ENCODE assay signal across 1 cellular context in the genomic region with DNA sequence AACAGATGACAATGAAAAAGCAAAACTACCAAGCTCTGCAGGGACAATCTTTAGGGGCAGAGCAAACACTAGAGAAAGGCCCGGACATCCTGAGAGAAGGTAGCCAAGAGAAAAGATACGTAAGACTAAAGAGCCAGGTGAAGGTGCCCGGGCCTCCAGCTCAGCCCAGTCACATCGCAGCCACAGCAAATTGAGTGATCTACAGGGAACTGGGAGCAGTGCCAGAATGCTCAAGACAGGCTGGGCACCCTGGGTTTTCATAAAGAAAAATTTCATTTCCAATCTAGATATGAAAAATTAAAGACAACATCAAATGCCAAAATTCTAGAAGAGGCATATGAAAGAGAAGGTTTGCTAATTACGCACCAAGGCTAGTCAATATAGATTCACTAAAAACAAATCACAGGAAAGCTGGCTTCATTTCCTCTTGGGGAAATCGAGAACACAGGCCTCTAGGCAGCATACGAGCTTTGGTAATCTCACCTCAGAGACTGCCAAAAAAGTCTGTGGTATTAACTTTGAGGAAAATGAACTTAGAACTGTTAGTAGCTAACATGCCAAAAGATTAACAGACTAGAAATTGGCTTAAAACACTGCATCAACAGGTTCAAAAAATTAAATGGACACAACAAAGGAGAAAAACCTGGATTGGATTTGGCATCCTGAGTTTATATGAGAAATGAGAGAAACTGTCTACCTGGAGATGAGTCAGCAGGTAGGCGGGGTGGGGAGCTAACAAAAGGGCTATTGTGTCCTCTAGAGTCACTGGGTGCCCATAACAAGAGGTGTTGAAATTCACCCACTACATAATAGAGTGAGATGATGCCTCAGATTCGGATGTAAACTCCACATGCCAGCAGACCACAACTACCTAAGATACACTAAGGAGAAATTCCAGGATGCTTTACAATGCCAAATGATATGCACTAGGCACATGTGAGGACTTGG.
TF ChIP-seq lines count a peak whose summit lies in the region.

No MANE protein-coding gene starts in this region.

TF ChIP-seq in WTC11, 78 proteins besides CTCF, POLR2A, EP300 and RAD21 (continued from another document):
- TF ChIP-seq, protein P1, sequence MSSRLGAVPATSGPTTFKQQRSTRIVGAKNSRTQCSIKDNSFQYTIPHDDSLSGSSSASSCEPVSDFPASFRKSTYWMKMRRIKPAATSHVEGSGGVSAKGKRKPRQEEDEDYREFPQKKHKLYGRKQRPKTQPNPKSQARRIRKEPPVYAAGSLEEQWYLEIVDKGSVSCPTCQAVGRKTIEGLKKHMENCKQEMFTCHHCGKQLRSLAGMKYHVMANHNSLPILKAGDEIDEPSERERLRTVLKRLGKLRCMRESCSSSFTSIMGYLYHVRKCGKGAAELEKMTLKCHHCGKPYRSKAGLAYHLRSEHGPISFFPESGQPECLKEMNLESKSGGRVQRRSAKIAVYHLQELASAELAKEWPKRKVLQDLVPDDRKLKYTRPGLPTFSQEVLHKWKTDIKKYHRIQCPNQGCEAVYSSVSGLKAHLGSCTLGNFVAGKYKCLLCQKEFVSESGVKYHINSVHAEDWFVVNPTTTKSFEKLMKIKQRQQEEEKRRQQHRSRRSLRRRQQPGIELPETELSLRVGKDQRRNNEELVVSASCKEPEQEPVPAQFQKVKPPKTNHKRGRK (CRISPR knock-in tag; IDR thresholded peaks at IDR 0.05; ENCODE audit: borderline replicate concordance), result no peak
- TF ChIP-seq SOX15 (CRISPR knock-in tag; IDR thresholded peaks at IDR 0.05), result no peak
- no peak for TF ChIP-seq CREB1 (CRISPR knock-in tag; IDR thresholded peaks at IDR 0.05)
- TF ChIP-seq, protein P2, sequence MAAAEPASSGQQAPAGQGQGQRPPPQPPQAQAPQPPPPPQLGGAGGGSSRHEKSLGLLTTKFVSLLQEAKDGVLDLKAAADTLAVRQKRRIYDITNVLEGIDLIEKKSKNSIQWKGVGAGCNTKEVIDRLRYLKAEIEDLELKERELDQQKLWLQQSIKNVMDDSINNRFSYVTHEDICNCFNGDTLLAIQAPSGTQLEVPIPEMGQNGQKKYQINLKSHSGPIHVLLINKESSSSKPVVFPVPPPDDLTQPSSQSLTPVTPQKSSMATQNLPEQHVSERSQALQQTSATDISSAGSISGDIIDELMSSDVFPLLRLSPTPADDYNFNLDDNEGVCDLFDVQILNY (CRISPR knock-in tag; IDR thresholded peaks at IDR 0.05), result no peak
- no peak for TF ChIP-seq TP53 (CRISPR knock-in tag; IDR thresholded peaks at IDR 0.05)
- TF ChIP-seq, protein P3, sequence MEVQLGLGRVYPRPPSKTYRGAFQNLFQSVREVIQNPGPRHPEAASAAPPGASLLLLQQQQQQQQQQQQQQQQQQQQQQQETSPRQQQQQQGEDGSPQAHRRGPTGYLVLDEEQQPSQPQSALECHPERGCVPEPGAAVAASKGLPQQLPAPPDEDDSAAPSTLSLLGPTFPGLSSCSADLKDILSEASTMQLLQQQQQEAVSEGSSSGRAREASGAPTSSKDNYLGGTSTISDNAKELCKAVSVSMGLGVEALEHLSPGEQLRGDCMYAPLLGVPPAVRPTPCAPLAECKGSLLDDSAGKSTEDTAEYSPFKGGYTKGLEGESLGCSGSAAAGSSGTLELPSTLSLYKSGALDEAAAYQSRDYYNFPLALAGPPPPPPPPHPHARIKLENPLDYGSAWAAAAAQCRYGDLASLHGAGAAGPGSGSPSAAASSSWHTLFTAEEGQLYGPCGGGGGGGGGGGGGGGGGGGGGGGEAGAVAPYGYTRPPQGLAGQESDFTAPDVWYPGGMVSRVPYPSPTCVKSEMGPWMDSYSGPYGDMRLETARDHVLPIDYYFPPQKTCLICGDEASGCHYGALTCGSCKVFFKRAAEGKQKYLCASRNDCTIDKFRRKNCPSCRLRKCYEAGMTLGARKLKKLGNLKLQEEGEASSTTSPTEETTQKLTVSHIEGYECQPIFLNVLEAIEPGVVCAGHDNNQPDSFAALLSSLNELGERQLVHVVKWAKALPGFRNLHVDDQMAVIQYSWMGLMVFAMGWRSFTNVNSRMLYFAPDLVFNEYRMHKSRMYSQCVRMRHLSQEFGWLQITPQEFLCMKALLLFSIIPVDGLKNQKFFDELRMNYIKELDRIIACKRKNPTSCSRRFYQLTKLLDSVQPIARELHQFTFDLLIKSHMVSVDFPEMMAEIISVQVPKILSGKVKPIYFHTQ (CRISPR knock-in tag; IDR thresholded peaks at IDR 0.05), result no peak
- no peak for TF ChIP-seq TEAD4 (CRISPR knock-in tag; IDR thresholded peaks at IDR 0.05)
- TF ChIP-seq, protein P4, sequence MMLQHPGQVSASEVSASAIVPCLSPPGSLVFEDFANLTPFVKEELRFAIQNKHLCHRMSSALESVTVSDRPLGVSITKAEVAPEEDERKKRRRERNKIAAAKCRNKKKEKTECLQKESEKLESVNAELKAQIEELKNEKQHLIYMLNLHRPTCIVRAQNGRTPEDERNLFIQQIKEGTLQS (CRISPR knock-in tag; conservative IDR thresholded peaks at IDR 0.05), result no peak
